In genomic region chr9:97013151-97014132, GRCh38 we compare ENCODE assay signal across 1 cellular context.
TF ChIP-seq lines count a peak whose summit lies in the region.

No MANE protein-coding gene starts in this region.

TF ChIP-seq in HepG2, 621 proteins besides CTCF, POLR2A, EP300 and RAD21 (continued from another document):
- TF ChIP-seq, protein P1, sequence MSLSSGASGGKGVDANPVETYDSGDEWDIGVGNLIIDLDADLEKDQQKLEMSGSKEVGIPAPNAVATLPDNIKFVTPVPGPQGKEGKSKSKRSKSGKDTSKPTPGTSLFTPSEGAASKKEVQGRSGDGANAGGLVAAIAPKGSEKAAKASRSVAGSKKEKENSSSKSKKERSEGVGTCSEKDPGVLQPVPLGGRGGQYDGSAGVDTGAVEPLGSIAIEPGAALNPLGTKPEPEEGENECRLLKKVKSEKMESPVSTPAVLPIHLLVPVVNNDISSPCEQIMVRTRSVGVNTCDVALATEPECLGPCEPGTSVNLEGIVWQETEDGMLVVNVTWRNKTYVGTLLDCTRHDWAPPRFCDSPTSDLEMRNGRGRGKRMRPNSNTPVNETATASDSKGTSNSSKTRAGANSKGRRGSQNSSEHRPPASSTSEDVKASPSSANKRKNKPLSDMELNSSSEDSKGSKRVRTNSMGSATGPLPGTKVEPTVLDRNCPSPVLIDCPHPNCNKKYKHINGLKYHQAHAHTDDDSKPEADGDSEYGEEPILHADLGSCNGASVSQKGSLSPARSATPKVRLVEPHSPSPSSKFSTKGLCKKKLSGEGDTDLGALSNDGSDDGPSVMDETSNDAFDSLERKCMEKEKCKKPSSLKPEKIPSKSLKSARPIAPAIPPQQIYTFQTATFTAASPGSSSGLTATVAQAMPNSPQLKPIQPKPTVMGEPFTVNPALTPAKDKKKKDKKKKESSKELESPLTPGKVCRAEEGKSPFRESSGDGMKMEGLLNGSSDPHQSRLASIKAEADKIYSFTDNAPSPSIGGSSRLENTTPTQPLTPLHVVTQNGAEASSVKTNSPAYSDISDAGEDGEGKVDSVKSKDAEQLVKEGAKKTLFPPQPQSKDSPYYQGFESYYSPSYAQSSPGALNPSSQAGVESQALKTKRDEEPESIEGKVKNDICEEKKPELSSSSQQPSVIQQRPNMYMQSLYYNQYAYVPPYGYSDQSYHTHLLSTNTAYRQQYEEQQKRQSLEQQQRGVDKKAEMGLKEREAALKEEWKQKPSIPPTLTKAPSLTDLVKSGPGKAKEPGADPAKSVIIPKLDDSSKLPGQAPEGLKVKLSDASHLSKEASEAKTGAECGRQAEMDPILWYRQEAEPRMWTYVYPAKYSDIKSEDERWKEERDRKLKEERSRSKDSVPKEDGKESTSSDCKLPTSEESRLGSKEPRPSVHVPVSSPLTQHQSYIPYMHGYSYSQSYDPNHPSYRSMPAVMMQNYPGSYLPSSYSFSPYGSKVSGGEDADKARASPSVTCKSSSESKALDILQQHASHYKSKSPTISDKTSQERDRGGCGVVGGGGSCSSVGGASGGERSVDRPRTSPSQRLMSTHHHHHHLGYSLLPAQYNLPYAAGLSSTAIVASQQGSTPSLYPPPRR (CRISPR knock-in tag; IDR thresholded peaks at IDR 0.05; ENCODE audit: borderline replicate concordance) = 0 out of 2 replicates have a peak, but pooled peaks have one; percentile 29
- TF ChIP-seq ELF3 (CRISPR knock-in tag; IDR thresholded peaks at IDR 0.05) (0 out of 2 replicates have a peak, but pooled peaks have one; percentile 19), DMAP1 (CRISPR knock-in tag; IDR thresholded peaks at IDR 0.05) (peak; percentile 74), GATAD2A (CRISPR knock-in tag; IDR thresholded peaks at IDR 0.05) (peak; percentile 45; the same call in 1 of the 2 replicates), NFYB (CRISPR knock-in tag; IDR thresholded peaks at IDR 0.05) (peak; percentile 18; the same call in 1 of the 2 replicates)
